2 cellular contexts compared by ENCODE assay signal in the genomic region with DNA sequence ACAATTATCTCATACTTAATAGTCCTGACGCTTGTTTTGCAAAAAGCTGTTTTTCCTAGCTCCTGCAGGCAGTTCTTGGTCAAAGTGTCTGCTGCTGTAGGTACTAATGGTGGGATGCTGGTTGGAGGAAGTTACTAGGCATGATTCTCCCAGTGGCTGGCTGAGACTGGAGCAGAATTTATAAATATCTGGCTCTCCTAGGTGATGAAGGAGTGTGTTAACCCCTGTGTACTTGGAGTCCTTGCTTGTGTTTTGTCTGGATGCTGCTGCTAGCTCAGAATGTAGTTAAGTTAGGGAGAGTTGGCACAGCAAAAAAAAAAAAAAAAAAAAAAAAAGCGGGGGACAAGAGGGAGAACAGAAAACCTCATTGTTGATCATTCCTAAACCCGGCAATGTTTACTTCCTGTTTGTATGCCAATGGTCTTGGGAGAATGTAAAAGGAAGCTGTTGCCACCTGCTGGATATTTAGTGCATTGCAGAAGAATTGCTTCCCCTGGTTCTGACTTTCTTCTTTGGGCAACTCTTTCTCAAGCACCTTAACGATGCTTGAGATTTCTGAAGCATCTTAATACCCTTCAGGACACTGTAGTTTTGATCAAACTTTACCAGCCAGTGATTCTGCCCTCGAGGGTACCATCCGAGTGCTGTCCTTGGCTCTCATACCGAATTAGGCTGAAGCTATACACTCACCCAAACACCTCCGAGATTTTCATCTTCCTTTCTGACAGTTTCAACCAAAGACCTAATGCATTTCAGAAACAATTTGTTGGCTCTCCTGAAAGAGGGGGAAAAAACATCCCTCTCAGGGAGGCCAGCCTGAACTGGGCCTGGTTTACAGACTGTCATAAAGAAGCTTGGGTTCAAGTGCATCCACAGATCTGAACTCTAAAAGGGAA.
TF ChIP-seq lines count a peak whose summit lies in the region.

No MANE protein-coding gene starts in this region.

TF ChIP-seq in IMR-90, 13 proteins besides CTCF, POLR2A, EP300 and RAD21:
- peak; percentile 79 for TF ChIP-seq SMC3 (IDR thresholded peaks at IDR 0.05; ENCODE audit: low read depth, low read length)
- TF ChIP-seq CHD1 (IDR thresholded peaks at IDR 0.05; ENCODE audit: low read depth, low read length): no peak

TF ChIP-seq in GM12878, 131 proteins besides CTCF, POLR2A, EP300 and RAD21:
- TF ChIP-seq MXI1 (IDR thresholded peaks at IDR 0.05; ENCODE audit: low read depth, low read length) (no peak), ZNF384 (IDR thresholded peaks at IDR 0.05; ENCODE audit: borderline replicate concordance, low read depth, low read length) (peak; percentile 73), IRF4 (IDR thresholded peaks at IDR 0.05; ENCODE audit: low read depth, low read length) (0 out of 2 replicates have a peak, but pooled peaks have one; percentile 37), CHD4 (IDR thresholded peaks at IDR 0.05) (no peak), YY1 (IDR thresholded peaks at IDR 0.05; ENCODE audit: low read depth, low read length) (peak; percentile 54; the same call in 1 of the 2 replicates), RFX5 (IDR thresholded peaks at IDR 0.05; ENCODE audit: low read depth, low read length) (no peak), RAD51 (IDR thresholded peaks at IDR 0.05) (no peak), SMC3 (IDR thresholded peaks at IDR 0.05; ENCODE audit: borderline replicate concordance, low read length) (peak; percentile 89), EED (IDR thresholded peaks at IDR 0.05; ENCODE audit: low read depth) (no peak), STAT3 (IDR thresholded peaks at IDR 0.05; ENCODE audit: low read depth, low read length) (no peak), RUNX3 (IDR thresholded peaks at IDR 0.05; ENCODE audit: low read length) (peak; percentile 47)
- TF ChIP-seq, protein P1, sequence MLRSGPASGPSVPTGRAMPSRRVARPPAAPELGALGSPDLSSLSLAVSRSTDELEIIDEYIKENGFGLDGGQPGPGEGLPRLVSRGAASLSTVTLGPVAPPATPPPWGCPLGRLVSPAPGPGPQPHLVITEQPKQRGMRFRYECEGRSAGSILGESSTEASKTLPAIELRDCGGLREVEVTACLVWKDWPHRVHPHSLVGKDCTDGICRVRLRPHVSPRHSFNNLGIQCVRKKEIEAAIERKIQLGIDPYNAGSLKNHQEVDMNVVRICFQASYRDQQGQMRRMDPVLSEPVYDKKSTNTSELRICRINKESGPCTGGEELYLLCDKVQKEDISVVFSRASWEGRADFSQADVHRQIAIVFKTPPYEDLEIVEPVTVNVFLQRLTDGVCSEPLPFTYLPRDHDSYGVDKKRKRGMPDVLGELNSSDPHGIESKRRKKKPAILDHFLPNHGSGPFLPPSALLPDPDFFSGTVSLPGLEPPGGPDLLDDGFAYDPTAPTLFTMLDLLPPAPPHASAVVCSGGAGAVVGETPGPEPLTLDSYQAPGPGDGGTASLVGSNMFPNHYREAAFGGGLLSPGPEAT (IDR thresholded peaks at IDR 0.05; ENCODE audit: low read depth): no peak
- TF ChIP-seq, protein P2, sequence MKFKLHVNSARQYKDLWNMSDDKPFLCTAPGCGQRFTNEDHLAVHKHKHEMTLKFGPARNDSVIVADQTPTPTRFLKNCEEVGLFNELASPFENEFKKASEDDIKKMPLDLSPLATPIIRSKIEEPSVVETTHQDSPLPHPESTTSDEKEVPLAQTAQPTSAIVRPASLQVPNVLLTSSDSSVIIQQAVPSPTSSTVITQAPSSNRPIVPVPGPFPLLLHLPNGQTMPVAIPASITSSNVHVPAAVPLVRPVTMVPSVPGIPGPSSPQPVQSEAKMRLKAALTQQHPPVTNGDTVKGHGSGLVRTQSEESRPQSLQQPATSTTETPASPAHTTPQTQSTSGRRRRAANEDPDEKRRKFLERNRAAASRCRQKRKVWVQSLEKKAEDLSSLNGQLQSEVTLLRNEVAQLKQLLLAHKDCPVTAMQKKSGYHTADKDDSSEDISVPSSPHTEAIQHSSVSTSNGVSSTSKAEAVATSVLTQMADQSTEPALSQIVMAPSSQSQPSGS (IDR thresholded peaks at IDR 0.05; ENCODE audit: low read length): 0 out of 2 replicates have a peak, but pooled peaks have one; percentile 13
- TF ChIP-seq, protein P3, sequence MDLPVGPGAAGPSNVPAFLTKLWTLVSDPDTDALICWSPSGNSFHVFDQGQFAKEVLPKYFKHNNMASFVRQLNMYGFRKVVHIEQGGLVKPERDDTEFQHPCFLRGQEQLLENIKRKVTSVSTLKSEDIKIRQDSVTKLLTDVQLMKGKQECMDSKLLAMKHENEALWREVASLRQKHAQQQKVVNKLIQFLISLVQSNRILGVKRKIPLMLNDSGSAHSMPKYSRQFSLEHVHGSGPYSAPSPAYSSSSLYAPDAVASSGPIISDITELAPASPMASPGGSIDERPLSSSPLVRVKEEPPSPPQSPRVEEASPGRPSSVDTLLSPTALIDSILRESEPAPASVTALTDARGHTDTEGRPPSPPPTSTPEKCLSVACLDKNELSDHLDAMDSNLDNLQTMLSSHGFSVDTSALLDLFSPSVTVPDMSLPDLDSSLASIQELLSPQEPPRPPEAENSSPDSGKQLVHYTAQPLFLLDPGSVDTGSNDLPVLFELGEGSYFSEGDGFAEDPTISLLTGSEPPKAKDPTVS (IDR thresholded peaks at IDR 0.05; ENCODE audit: low read depth, low read length): 0 out of 2 replicates have a peak, but pooled peaks have one; percentile 20
TF ChIP-seq in GM12878: peak in this region for 7.
